In the genomic region with DNA sequence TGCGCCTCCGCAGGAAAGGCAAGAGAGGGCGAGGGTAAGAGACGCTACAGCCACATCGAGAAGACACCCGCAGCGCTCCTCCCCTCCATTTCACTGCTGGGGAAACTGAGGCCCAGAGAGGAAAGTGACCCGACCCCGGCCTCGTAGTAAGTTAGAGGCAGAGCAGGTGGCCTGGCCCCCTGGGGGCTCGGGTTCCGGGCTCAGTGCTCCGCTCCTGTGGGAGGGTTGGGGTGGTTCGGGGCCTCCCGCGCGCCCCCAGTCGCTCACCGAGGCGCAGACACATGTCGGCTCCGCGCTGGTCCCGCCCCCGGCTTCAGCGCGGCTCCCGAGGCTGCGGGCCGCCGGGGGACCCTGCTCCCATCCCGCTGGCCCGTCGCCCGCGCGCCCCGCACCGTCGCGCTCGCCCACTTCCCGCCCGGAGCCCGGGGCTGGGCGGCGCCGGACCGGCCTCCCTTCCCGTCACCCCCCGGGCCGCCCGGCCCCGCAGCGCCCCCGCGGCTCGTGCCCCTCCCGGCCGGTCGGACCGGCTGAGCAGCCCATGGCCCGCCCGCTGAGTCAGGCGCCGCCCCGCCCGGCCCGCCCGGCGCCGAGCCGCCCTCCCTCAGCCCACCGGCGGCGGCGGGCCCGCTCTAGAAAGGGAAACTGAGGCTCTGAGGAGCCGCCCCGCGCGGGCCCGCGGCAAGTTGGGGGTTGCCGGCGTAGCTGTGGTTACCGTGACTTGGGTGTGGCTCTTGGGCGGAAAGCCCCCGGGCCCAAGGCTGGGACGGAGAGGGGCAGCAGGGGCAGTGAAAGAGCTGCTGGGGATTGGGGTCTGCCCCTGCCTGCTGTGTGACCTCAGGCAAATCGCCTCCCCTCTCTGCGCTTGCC, we compare ENCODE assay signal across 8 cellular contexts. TPM values are rescaled to one million over a fixed set of nuclear protein-coding genes. Genes with fewer than 3 reads are reported as not detected.
A peak's percentile ranks its signal among the peaks of the same experiment; 100 is the strongest.
DNase-seq lines count a peak whose midpoint lies in the region; ATAC-seq and TF ChIP-seq lines count a peak whose summit lies in the region.

A gene with protein sequence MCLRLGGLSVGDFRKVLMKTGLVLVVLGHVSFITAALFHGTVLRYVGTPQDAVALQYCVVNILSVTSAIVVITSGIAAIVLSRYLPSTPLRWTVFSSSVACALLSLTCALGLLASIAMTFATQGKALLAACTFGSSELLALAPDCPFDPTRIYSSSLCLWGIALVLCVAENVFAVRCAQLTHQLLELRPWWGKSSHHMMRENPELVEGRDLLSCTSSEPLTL (minus strand): TSS at position 434 of the 867 bp plus-strand sequence. CDS start 151 bp downstream, at position 283.

- H3K36me3 ChIP-seq in RWPE2 (ENCODE audit: low read depth) (no peaks in the 10 kb centered on the region), muscle layer of colon (ENCODE audit: insufficient read depth, low read length) (no peaks in the 10 kb centered on the region)

- DNase-seq in activated T-cell treated with anti-CD3 and anti-CD28 coated beads, Interleukin-2, amount 50 U/mL, for 4 hours: no peak
- DNase-seq in activated T-cell treated with anti-CD3 and anti-CD28 coated beads for 4 hours (no peak), RWPE2 (ENCODE audit: low spot score) (peak; percentile 49), epithelial cell of proximal tubule (ENCODE audit: low read depth) (no peak)

- peaks cover 7% of the 10 kb centered on the region for H3K4me1 Mint-ChIP-seq in activated T-cell treated with anti-CD3 and anti-CD28 coated beads, Interleukin-2, amount 50 U/mL, for 4 hours (ENCODE audit: low read depth)

- H3K4me1 ChIP-seq in RWPE2 (ENCODE audit: insufficient read depth, poor library complexity, severe bottlenecking) (no peaks in the 10 kb centered on the region), muscle layer of colon (ENCODE audit: insufficient read depth, low read length) (peaks cover 7% of the 10 kb centered on the region)

- peaks cover 53% of the 10 kb centered on the region for H3K27me3 Mint-ChIP-seq in activated T-cell treated with anti-CD3 and anti-CD28 coated beads, Interleukin-2, amount 50 U/mL, for 4 hours (ENCODE audit: low read depth)

- H3K4me3 Mint-ChIP-seq in activated T-cell treated with anti-CD3 and anti-CD28 coated beads, Interleukin-2, amount 50 U/mL, for 4 hours: peak within 1 kb of the TSS; percentile 69

- H3K36me3 Mint-ChIP-seq in activated T-cell treated with anti-CD3 and anti-CD28 coated beads, Interleukin-2, amount 50 U/mL, for 4 hours (ENCODE audit: insufficient read depth): no peaks in the 10 kb centered on the region

- no peaks in the 10 kb centered on the region for H3K9me3 Mint-ChIP-seq in activated T-cell treated with anti-CD3 and anti-CD28 coated beads, Interleukin-2, amount 50 U/mL, for 4 hours

- peak; percentile 66 to 72 for ATAC-seq in activated T-cell treated with anti-CD3 and anti-CD28 coated beads, Interleukin-2, amount 50 U/mL, for 4 hours
- ATAC-seq in RWPE2 (ENCODE audit: low read depth) (peak; percentile 58), GM18502 (IDR thresholded peaks at IDR 0.05; ENCODE audit: poor library complexity, unreplicated experiment) (no peak), HG03159 (IDR thresholded peaks at IDR 0.05; ENCODE audit: unreplicated experiment) (no peak), GM21423 (IDR thresholded peaks at IDR 0.05; ENCODE audit: unreplicated experiment) (no peak)

- TF ChIP-seq CTCF in RWPE2 (IDR thresholded peaks at IDR 0.05; ENCODE audit: poor library complexity, severe bottlenecking): peak; percentile 22
- no peak for TF ChIP-seq CTCF in epithelial cell of proximal tubule (conservative IDR thresholded peaks at IDR 0.05; ENCODE audit: low read depth, low read length)

- H3K27ac ChIP-seq in RWPE2 (ENCODE audit: poor library complexity, severe bottlenecking) (no peak within 1 kb of the TSS), muscle layer of colon (ENCODE audit: low read depth, low read length) (peak within 1 kb of the TSS; percentile 13)

- peak within 1 kb of the TSS; percentile 27 for H3K9ac ChIP-seq in muscle layer of colon (ENCODE audit: low read length)

- H3K27me3 ChIP-seq in RWPE2 (ENCODE audit: insufficient read depth, poor library complexity, severe bottlenecking): no peaks in the 10 kb centered on the region
- no peaks in the 10 kb centered on the region for H3K27me3 ChIP-seq in muscle layer of colon (ENCODE audit: control insufficient read depth in 1 of 2, insufficient read depth in 2 of 2, low read length in 2 of 2)

- H3K9me3 ChIP-seq in RWPE2 (ENCODE audit: severe bottlenecking): no peaks in the 10 kb centered on the region
- H3K9me3 ChIP-seq in muscle layer of colon (ENCODE audit: low read length): no peaks in the 10 kb centered on the region

- peak within 1 kb of the TSS; percentile 81 for H3K4me3 ChIP-seq in RWPE2 (ENCODE audit: severe bottlenecking)
- peak within 1 kb of the TSS; percentile 76 for H3K4me3 ChIP-seq in epithelial cell of proximal tubule (ENCODE audit: low read depth, low read length)
- H3K4me3 ChIP-seq in muscle layer of colon (ENCODE audit: low read depth in 1 of 2, low read length in 2 of 2): peak within 1 kb of the TSS; percentile 71 to 79

RNA-seq across cellular contexts. Expression of the gene that starts here (rescaled TPM):
- under 1 TPM; 0.61 to 0.89 (median 0.87) TPM for total RNA-seq in activated T-cell treated with anti-CD3 and anti-CD28 coated beads, Interleukin-2, amount 50 U/mL, for 4 hours
- total RNA-seq in epithelial cell of proximal tubule: 119 and 131 TPM in 2 replicates

Comparison
In these comparisons a context has a peak if more than half of its experiments do, and no peak if none do; other contexts are left out.
1. RNA of the gene that starts here (total RNA-seq): 119 to 131 TPM in epithelial cell of proximal tubule; 0.61 to 0.89 TPM in activated T-cell treated with anti-CD3 and anti-CD28 coated beads, Interleukin-2, amount 50 U/mL, for 4 hours; every median in the first group is over 10 times any median in the second.
2. Peak in ATAC-seq in activated T-cell treated with anti-CD3 and anti-CD28 coated beads, Interleukin-2, amount 50 U/mL, for 4 hours; RNA of the gene not detected or under 1 TPM.
3. Peak in every context shown above with its lines, with median percentiles within 50 percentile points of each other: H3K4me3 ChIP-seq.